In genomic region chr15:64816452-64816851, GRCh38 we compare ENCODE assay signal across 1 cellular context.
TF ChIP-seq lines count a peak whose summit lies in the region.

No MANE protein-coding gene starts in this region.

TF ChIP-seq in H1, 55 proteins besides CTCF, POLR2A, EP300 and RAD21:
- TF ChIP-seq BCL11A (IDR thresholded peaks at IDR 0.05; ENCODE audit: low read depth in 2 of 2, low read length in 2 of 2): no peak
TF ChIP-seq in H1: peak in this region for 0.
